ENCODE assay signal across 9 cellular contexts in the genomic region with DNA sequence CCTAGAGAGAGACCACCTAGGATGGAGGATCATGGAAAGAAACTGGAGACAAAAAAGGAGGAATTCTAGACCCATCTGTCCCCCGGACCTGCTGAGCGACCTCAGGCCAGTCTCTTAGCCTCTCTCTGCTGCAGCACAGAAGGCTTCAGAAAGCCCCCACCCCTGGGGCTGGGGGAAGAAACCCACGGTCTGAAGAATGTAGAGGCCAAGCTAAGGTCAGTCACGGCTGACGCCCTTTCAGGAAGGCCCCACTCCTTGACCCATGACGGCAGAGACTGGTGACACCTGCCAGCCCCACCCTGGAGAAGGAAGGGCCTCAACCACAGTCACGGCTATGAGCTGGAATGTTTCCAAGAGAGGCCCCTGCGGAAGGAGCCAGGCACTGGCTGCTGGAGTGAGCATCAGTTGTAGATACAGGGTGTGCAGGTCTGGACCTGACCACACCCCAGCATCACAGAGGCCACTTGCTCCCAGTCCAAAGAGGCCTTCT.
DNase-seq lines count a peak whose midpoint lies in the region; ATAC-seq and TF ChIP-seq lines count a peak whose summit lies in the region.
"Had no signal": no experiment of that assay in that cellular context is flagged by ENCODE, and none has a peak within 500 bp of the region (broad histone marks: within the 10 kb centered on the region; RNA-seq: fewer than 3 reads in every experiment).

No MANE protein-coding gene starts in this region.

- TF ChIP-seq CTCF in osteoblast (IDR thresholded peaks at IDR 0.05; ENCODE audit: extremely low read depth, low read depth, low read length) (no peak), foreskin fibroblast (IDR thresholded peaks at IDR 0.05; ENCODE audit: low read depth, low read length) (no peak)

- DNase-seq in osteoblast (ENCODE audit: insufficient read length, low spot score, missing footprints): peak; percentile 85
- DNase-seq in NCI-H526 treated with DMSO at 0.1 percent for 48 hours (lab: John Stamatoyannopoulos, UW): no peak
- no peak for DNase-seq in foreskin fibroblast
- no peak for DNase-seq in activated CD8-positive, alpha-beta memory T cell treated with anti-CD3 and anti-CD28 coated beads for 24 hours
- no peak for DNase-seq in cerebellar cortex (ENCODE audit: low spot score)

- no peaks in the 10 kb centered on the region for H4K20me1 ChIP-seq in osteoblast (ENCODE audit: insufficient read depth, low read length)

- H2AFZ ChIP-seq in osteoblast (ENCODE audit: low read length): no peak overlapping the region

- H3K79me2 ChIP-seq in osteoblast (ENCODE audit: insufficient read depth, low read length): no peaks in the 10 kb centered on the region

- peak; percentile 50 for ATAC-seq in GM18508 (IDR thresholded peaks at IDR 0.05; ENCODE audit: insufficient read depth, unreplicated experiment)
- peak; percentile 67 for ATAC-seq in GM21717 (IDR thresholded peaks at IDR 0.05; ENCODE audit: unreplicated experiment)
- peak; percentile 78 for ATAC-seq in HG03575 (IDR thresholded peaks at IDR 0.05; ENCODE audit: extremely low read depth, insufficient number of reproducible peaks, low FRiP score, unreplicated experiment)
- ATAC-seq: activated CD4-positive, CD25-positive, alpha-beta regulatory T cell treated with anti-CD3 and anti-CD28 coated beads, Interleukin-2, amount 50 U/mL, for 24 hours had no signal

- H3K36me3 ChIP-seq in osteoblast (ENCODE audit: insufficient read depth, low read length): no peaks in the 10 kb centered on the region

- H3K9me3 ChIP-seq in osteoblast (ENCODE audit: low read depth, low read length): no peaks in the 10 kb centered on the region

- H3K4me2 ChIP-seq in osteoblast (ENCODE audit: insufficient read depth, low read length): no peak overlapping the region

- H3K4me1 ChIP-seq in osteoblast (ENCODE audit: insufficient read depth, low read length): no peaks in the 10 kb centered on the region

- H3K27me3 ChIP-seq in osteoblast (ENCODE audit: insufficient read depth, low read length): no peaks in the 10 kb centered on the region

- no peak overlapping the region for H3K27ac ChIP-seq in osteoblast (ENCODE audit: low read depth, low read length)

- H3K4me3 ChIP-seq in osteoblast (ENCODE audit: insufficient read depth, low read length): no peak overlapping the region
- H3K4me3 ChIP-seq in foreskin fibroblast (ENCODE audit: low read depth in 1 of 2, low read length in 2 of 2): no peak overlapping the region
